ENCODE assay signal across 29 cellular contexts in genomic region chr15:25169318-25169717, GRCh38.
A peak's percentile ranks its signal among the peaks of the same experiment; 100 is the strongest.
DNase-seq lines count a peak whose midpoint lies in the region; ATAC-seq and TF ChIP-seq lines count a peak whose summit lies in the region.
"Had no signal": no experiment of that assay in that cellular context is flagged by ENCODE, and none has a peak within 500 bp of the region (broad histone marks: within the 10 kb centered on the region; RNA-seq: fewer than 3 reads in every experiment).

No MANE protein-coding gene starts in this region.

- H3K9me3 Mint-ChIP-seq in activated CD8-positive, alpha-beta memory T cell treated with anti-CD3 and anti-CD28 coated beads, Interleukin-2, amount 10 ng/mL, durations not matched to agents 7 days and 5 days (ENCODE audit: low read depth) = peaks cover 4% of the 10 kb centered on the region
- peaks cover 18% of the 10 kb centered on the region for H3K9me3 Mint-ChIP-seq in progenitor cell of endocrine pancreas (ENCODE audit: low read depth)
- H3K9me3 Mint-ChIP-seq: natural killer cell treated with Interleukin-12 subunit alpha and Interleukin-12 subunit beta and Interleukin-15 and Interleukin-18, amount 100 ng/mL, for 72 hours had no signal

- H3K4me3 ChIP-seq in H7 (ENCODE audit: insufficient read depth, low read depth, low read length) = no peak overlapping the region
- H3K4me3 ChIP-seq: SJSA1, upper lobe of left lung had no signal

- H3K36me3 ChIP-seq in H7 (replicated peaks; ENCODE audit: control insufficient read depth, insufficient read depth, low read length) = no peaks in the 10 kb centered on the region
- H3K36me3 ChIP-seq: SJSA1, upper lobe of left lung had no signal

- ATAC-seq in activated CD8-positive, alpha-beta memory T cell treated with anti-CD3 and anti-CD28 coated beads, Interleukin-2, amount 10 ng/mL, durations not matched to agents 7 days and 5 days = no peak
- no peak for ATAC-seq in GM19467 (IDR thresholded peaks at IDR 0.05; ENCODE audit: unreplicated experiment)
- ATAC-seq: foreskin keratinocyte; natural killer cell treated with Interleukin-12 subunit alpha and Interleukin-12 subunit beta and Interleukin-15 and Interleukin-18, amount 100 ng/mL, for 72 hours; T-cell had no signal

- H3K4me3 Mint-ChIP-seq in activated CD8-positive, alpha-beta memory T cell treated with anti-CD3 and anti-CD28 coated beads, Interleukin-2, amount 10 ng/mL, durations not matched to agents 7 days and 5 days = no peak overlapping the region
- no peak overlapping the region for H3K4me3 Mint-ChIP-seq in progenitor cell of endocrine pancreas (ENCODE audit: low read depth)
- H3K4me3 Mint-ChIP-seq: activated naive CD8-positive, alpha-beta T cell treated with anti-CD3 and anti-CD28 coated beads for 36 hours; activated T-helper 1 cell treated with anti-CD3 and anti-CD28 coated beads, Interleukin-12 subunit alpha, Interleukin-12 subunit beta, Interleukin-2, Interleukin-4 antibody, amounts not matched to agents 30 ng/mL and 10 ng/mL and 1 ng/mL, durations not matched to agents 14 hours and 24 hours and 36 hours; CD8-positive, alpha-beta memory T cell; HFFc6; immature natural killer cell; natural killer cell treated with Interleukin-12 subunit alpha and Interleukin-12 subunit beta and Interleukin-15 and Interleukin-18, amount 100 ng/mL, for 72 hours; T-cell had no signal

- H3K4me1 Mint-ChIP-seq in activated CD8-positive, alpha-beta memory T cell treated with anti-CD3 and anti-CD28 coated beads, Interleukin-2, amount 10 ng/mL, durations not matched to agents 7 days and 5 days = no peaks in the 10 kb centered on the region
- no peaks in the 10 kb centered on the region for H3K4me1 Mint-ChIP-seq in progenitor cell of endocrine pancreas (ENCODE audit: low read depth)
- H3K4me1 Mint-ChIP-seq: activated naive CD8-positive, alpha-beta T cell treated with anti-CD3 and anti-CD28 coated beads for 36 hours; CD8-positive, alpha-beta memory T cell; immature natural killer cell; T-cell had no signal

- no peaks in the 10 kb centered on the region for H3K27me3 Mint-ChIP-seq in activated CD8-positive, alpha-beta memory T cell treated with anti-CD3 and anti-CD28 coated beads, Interleukin-2, amount 10 ng/mL, durations not matched to agents 7 days and 5 days
- no peaks in the 10 kb centered on the region for H3K27me3 Mint-ChIP-seq in progenitor cell of endocrine pancreas
- H3K27me3 Mint-ChIP-seq: activated naive CD8-positive, alpha-beta T cell treated with anti-CD3 and anti-CD28 coated beads for 36 hours; CD8-positive, alpha-beta memory T cell; natural killer cell treated with Interleukin-12 subunit alpha and Interleukin-12 subunit beta and Interleukin-15 and Interleukin-18, amount 100 ng/mL, for 72 hours; T-cell had no signal

- H3K27ac Mint-ChIP-seq in activated CD8-positive, alpha-beta memory T cell treated with anti-CD3 and anti-CD28 coated beads, Interleukin-2, amount 10 ng/mL, durations not matched to agents 7 days and 5 days = no peak overlapping the region
- H3K27ac Mint-ChIP-seq in progenitor cell of endocrine pancreas = no peak overlapping the region
- H3K27ac Mint-ChIP-seq: activated naive CD8-positive, alpha-beta T cell treated with anti-CD3 and anti-CD28 coated beads for 36 hours; activated T-helper 1 cell treated with anti-CD3 and anti-CD28 coated beads, Interleukin-12 subunit alpha, Interleukin-12 subunit beta, Interleukin-2, Interleukin-4 antibody, amounts not matched to agents 30 ng/mL and 10 ng/mL and 1 ng/mL, durations not matched to agents 14 hours and 24 hours and 36 hours; CD8-positive, alpha-beta memory T cell; HFFc6; immature natural killer cell; natural killer cell treated with Interleukin-12 subunit alpha and Interleukin-12 subunit beta and Interleukin-15 and Interleukin-18, amount 100 ng/mL, for 72 hours; T-cell had no signal

- peak; percentile 14 for DNase-seq in activated CD8-positive, alpha-beta memory T cell treated with anti-CD3 and anti-CD28 coated beads, Interleukin-2, amount 10 ng/mL, durations not matched to agents 7 days and 5 days
- DNase-seq in activated CD8-positive, alpha-beta memory T cell treated with anti-CD3 and anti-CD28 coated beads for 24 hours = no peak
- DNase-seq in H7 (peak; percentile 15), head of caudate nucleus (peak in 24 of 42 donors; percentile 1 to 42 (median 10)), progenitor cell of endocrine pancreas (ENCODE audit: low spot score, unreplicated experiment) (peak; percentile 7), DMS153 (lab: John Stamatoyannopoulos, UW) (no peak), NCI-H2196 treated with DMSO at 0.1 percent for 48 hours (lab: John Stamatoyannopoulos, UW; ENCODE audit: unreplicated experiment) (no peak)
- DNase-seq: activated naive CD8-positive, alpha-beta T cell treated with anti-CD3 and anti-CD28 coated beads for 36 hours; AML-193; CD8-positive, alpha-beta memory T cell; cerebellar nuclear complex; DMS53; effector CD4-positive, alpha-beta T cell; foreskin keratinocyte; GDM1; HFFc6; hippocampal formation; immature natural killer cell; KG1; NCI-H1436 treated with DMSO at 0.1 percent for 48 hours; NCI-H2171; NCI-H524; stimulated activated CD4-positive, alpha-beta T cell treated with anti-CD3 and anti-CD28 coated beads, Interleukin-1b, Interleukin-23, amount 100 ng/mL, for 48 hours had no signal

- CTCF ChIA-PET in activated CD8-positive, alpha-beta memory T cell treated with anti-CD3 and anti-CD28 coated beads, Interleukin-2, amount 10 ng/mL, durations not matched to agents 7 days and 5 days (lab: Charles Lee) = no interaction called here

- H3K36me3 Mint-ChIP-seq in activated CD8-positive, alpha-beta memory T cell treated with anti-CD3 and anti-CD28 coated beads, Interleukin-2, amount 10 ng/mL, durations not matched to agents 7 days and 5 days = no peaks in the 10 kb centered on the region
- peaks cover under 1% of the 10 kb centered on the region for H3K36me3 Mint-ChIP-seq in progenitor cell of endocrine pancreas (ENCODE audit: insufficient read depth)
- H3K36me3 Mint-ChIP-seq: CD8-positive, alpha-beta memory T cell; natural killer cell treated with Interleukin-12 subunit alpha and Interleukin-12 subunit beta and Interleukin-15 and Interleukin-18, amount 100 ng/mL, for 72 hours; T-cell had no signal

- no peaks in the 10 kb centered on the region for H3K27me3 ChIP-seq in H7 (ENCODE audit: control insufficient read depth, insufficient read depth, low read length)
- H3K27me3 ChIP-seq: foreskin keratinocyte, SJSA1, upper lobe of left lung had no signal

- intact Hi-C loops in head of caudate nucleus (cut with DNase I) = no loop called here

- no peak for TF ChIP-seq CTCF in progenitor cell of endocrine pancreas (IDR thresholded peaks at IDR 0.05; ENCODE audit: unreplicated experiment)

Comparison
In these comparisons a context has a peak if more than half of its experiments do, and no peak if none do; other contexts are left out.
1. DNase-seq: peak in activated CD8-positive, alpha-beta memory T cell treated with anti-CD3 and anti-CD28 coated beads, Interleukin-2, amount 10 ng/mL, durations not matched to agents 7 days and 5 days (single experiment), H7 (single experiment), head of caudate nucleus (24 of 42) and progenitor cell of endocrine pancreas (single experiment); none in activated CD8-positive, alpha-beta memory T cell treated with anti-CD3 and anti-CD28 coated beads for 24 hours (single experiment), DMS153 (single experiment) and NCI-H2196 treated with DMSO at 0.1 percent for 48 hours (single experiment).